4 cellular contexts compared by ENCODE assay signal in genomic region chr3:2090095-2090494, GRCh38. TPM values are rescaled to one million over a fixed set of nuclear protein-coding genes. Genes with fewer than 3 reads are reported as not detected.
"Had no signal": no experiment of that assay in that cellular context is flagged by ENCODE, and none has a peak within 500 bp of the region (broad histone marks: within the 10 kb centered on the region; RNA-seq: fewer than 3 reads in every experiment).

No MANE protein-coding gene starts in this region.

- H3K4me3 ChIP-seq: GM12878 had no signal

- DNase-seq: GDM1, GF-D8 had no signal

- ATAC-seq: GM12878 had no signal

RNA-seq across cellular contexts. Expression of gene CNTN4, which starts 8.6 kb away (rescaled TPM):
- total RNA-seq: G401 had no signal
